Comparison of ENCODE assay signal across 1 cellular context in genomic region chr10:118901409-118901808, GRCh38.
TF ChIP-seq lines count a peak whose summit lies in the region.

No MANE protein-coding gene starts in this region.

TF ChIP-seq in HEK293, 187 proteins besides CTCF, POLR2A, EP300 and RAD21 (continued from another document):
- TF ChIP-seq HIC1 (tag by site-specific recombination; IDR thresholded peaks at IDR 0.05) (no peak), ZNF645 (tag by site-specific recombination; IDR thresholded peaks at IDR 0.05) (no peak), ZNF580 (tag by site-specific recombination; IDR thresholded peaks at IDR 0.05) (no peak), ZBTB1 (tag by site-specific recombination; IDR thresholded peaks at IDR 0.05) (no peak), ZFP41 (tag by site-specific recombination; IDR thresholded peaks at IDR 0.05; ENCODE audit: borderline replicate concordance) (no peak)
